In genomic region chr2:109674894-109675534, GRCh38 we compare ENCODE assay signal across 30 cellular contexts.
DNase-seq lines count a peak whose midpoint lies in the region; ATAC-seq and TF ChIP-seq lines count a peak whose summit lies in the region.
"Had no signal": no experiment of that assay in that cellular context is flagged by ENCODE, and none has a peak within 500 bp of the region (broad histone marks: within the 10 kb centered on the region; RNA-seq: fewer than 3 reads in every experiment).

No MANE protein-coding gene starts in this region.

- POLR2A ChIA-PET in RWPE1 (lab: Yijun Ruan, JAX; ENCODE audit: low non-redundant PET), result no interaction called here

- peak overlapping the region; percentile 90 for H3K27ac Mint-ChIP-seq in type B pancreatic cell
- no peak overlapping the region for H3K27ac Mint-ChIP-seq in effector memory CD8-positive, alpha-beta T cell
- H3K27ac Mint-ChIP-seq: activated T-helper 1 cell treated with anti-CD3 and anti-CD28 coated beads, Interleukin-12 subunit alpha, Interleukin-12 subunit beta, Interleukin-2, Interleukin-4 antibody, amounts not matched to agents 30 ng/mL and 10 ng/mL and 1 ng/mL, durations not matched to agents 14 hours and 24 hours and 36 hours; memory B cell; stimulated activated naive CD8-positive, alpha-beta T cell treated with anti-CD3 and anti-CD28 coated beads, Interleukin-15, amount 100 ng/mL, for 72 hours had no signal

- no peaks in the 10 kb centered on the region for H3K36me3 Mint-ChIP-seq in type B pancreatic cell
- no peaks in the 10 kb centered on the region for H3K36me3 Mint-ChIP-seq in effector memory CD8-positive, alpha-beta T cell (ENCODE audit: insufficient read depth)
- H3K36me3 Mint-ChIP-seq: memory B cell had no signal

- CTCF ChIA-PET in RWPE1 (lab: Yijun Ruan, JAX), result interaction anchor here (0.6 to 1.2 kb wide), 3 partner anchors 35 to 283 kb away, joined by 3 to 4 read pairs (median 3); no protein-coding TSS in a partner anchor

- ATAC-seq in effector memory CD8-positive, alpha-beta T cell (replicated peaks), result no peak
- ATAC-seq: body of pancreas; gastrocnemius medialis; stimulated activated naive CD8-positive, alpha-beta T cell treated with anti-CD3 and anti-CD28 coated beads, Interleukin-15, amount 100 ng/mL, for 72 hours had no signal

- TF ChIP-seq CTCF in RWPE1 (conservative IDR thresholded peaks at IDR 0.05; ENCODE audit: low read depth) (no peak), type B pancreatic cell (conservative IDR thresholded peaks at IDR 0.05) (no peak)

- H3K4me1 Mint-ChIP-seq in type B pancreatic cell (ENCODE audit: unreplicated experiment), result peaks cover 47% of the 10 kb centered on the region
- peaks cover 0 to 2% of the 10 kb centered on the region in 2 donors for H3K4me1 Mint-ChIP-seq in effector memory CD8-positive, alpha-beta T cell (ENCODE audit: low read depth in 2 of 2)
- H3K4me1 Mint-ChIP-seq: memory B cell; stimulated activated naive CD8-positive, alpha-beta T cell treated with anti-CD3 and anti-CD28 coated beads, Interleukin-15, amount 100 ng/mL, for 72 hours had no signal

- peak overlapping the region; percentile 83 for H3K27ac ChIP-seq in RWPE1
- H3K27ac ChIP-seq: body of pancreas, gastrocnemius medialis, neutrophil, right lobe of liver, tibial artery had no signal

- H3K9me3 Mint-ChIP-seq in type B pancreatic cell, result no peaks in the 10 kb centered on the region
- no peaks in the 10 kb centered on the region for H3K9me3 Mint-ChIP-seq in effector memory CD8-positive, alpha-beta T cell
- H3K9me3 Mint-ChIP-seq: activated T-helper 1 cell treated with anti-CD3 and anti-CD28 coated beads, Interleukin-12 subunit alpha, Interleukin-12 subunit beta, Interleukin-2, Interleukin-4 antibody, amounts not matched to agents 30 ng/mL and 10 ng/mL and 1 ng/mL, durations not matched to agents 14 hours and 24 hours and 36 hours; stimulated activated naive CD8-positive, alpha-beta T cell treated with anti-CD3 and anti-CD28 coated beads, Interleukin-15, amount 100 ng/mL, for 72 hours had no signal

- peak; percentile 12 for DNase-seq in DMS79 treated with DMSO at 0.1 percent for 48 hours (lab: John Stamatoyannopoulos, UW)
- no peak for DNase-seq in DMS79 (lab: John Stamatoyannopoulos, UW)
- no peak for DNase-seq in RWPE1 (ENCODE audit: low spot score)
- DNase-seq in mesenteric fat pad (ENCODE audit: low spot score), result peak; percentile 55
- no peak for DNase-seq in type B pancreatic cell (ENCODE audit: extremely low spot score, unreplicated experiment)
- DNase-seq in effector memory CD8-positive, alpha-beta T cell, result no peak
- DNase-seq in NCI-H1930 (lab: John Stamatoyannopoulos, UW), result no peak
- no peak for DNase-seq in NCI-H2107 treated with DMSO at 0.1 percent for 48 hours (lab: John Stamatoyannopoulos, UW; ENCODE audit: unreplicated experiment)
- DNase-seq: 8988T; activated CD4-positive, alpha-beta T cell treated with anti-CD3 and anti-CD28 coated beads, Interleukin-2, amount 50 U/mL, for 48 hours; activated CD4-positive, CD25-positive, alpha-beta regulatory T cell treated with anti-CD3 and anti-CD28 coated beads, Interleukin-2, amount 50 U/mL, for 72 hours; activated naive CD4-positive, alpha-beta T cell treated with anti-CD3 and anti-CD28 coated beads, Interleukin-2, amount 50 U/mL, for 16 hours; C1 segment of cervical spinal cord; cerebellar nuclear complex; gastrocnemius medialis; hippocampal formation; IMR-90; NCI-H1092; NCI-H1694 treated with DMSO at 0.1 percent for 48 hours; NCI-H69; right lobe of liver; SHP77 treated with DMSO at 0.1 percent for 48 hours; stimulated activated CD4-positive, alpha-beta T cell treated with anti-CD3 and anti-CD28 coated beads, Interleukin-12 subunit alpha, Interleukin-12 subunit beta, amount 100 ng/mL, for 4 hours; stimulated activated CD4-positive, alpha-beta T cell treated with anti-CD3 and anti-CD28 coated beads, Interleukin-2, amount 100 ng/mL, for 48 hours; stimulated activated naive CD8-positive, alpha-beta T cell treated with anti-CD3 and anti-CD28 coated beads, Interleukin-15, amount 100 ng/mL, for 72 hours; tibial artery had no signal

- no peak overlapping the region for H3K4me3 Mint-ChIP-seq in type B pancreatic cell
- H3K4me3 Mint-ChIP-seq in effector memory CD8-positive, alpha-beta T cell, result no peak overlapping the region
- H3K4me3 Mint-ChIP-seq: activated T-helper 1 cell treated with anti-CD3 and anti-CD28 coated beads, Interleukin-12 subunit alpha, Interleukin-12 subunit beta, Interleukin-2, Interleukin-4 antibody, amounts not matched to agents 30 ng/mL and 10 ng/mL and 1 ng/mL, durations not matched to agents 14 hours and 24 hours and 36 hours; memory B cell; stimulated activated naive CD8-positive, alpha-beta T cell treated with anti-CD3 and anti-CD28 coated beads, Interleukin-15, amount 100 ng/mL, for 72 hours had no signal

- H3K27me3 Mint-ChIP-seq in type B pancreatic cell, result no peaks in the 10 kb centered on the region
- peaks cover 17 to 67% of the 10 kb centered on the region in 2 donors for H3K27me3 Mint-ChIP-seq in effector memory CD8-positive, alpha-beta T cell

Comparison
In these comparisons a context has a peak if more than half of its experiments do, and no peak if none do; other contexts are left out.
1. DNase-seq: peak in DMS79 treated with DMSO at 0.1 percent for 48 hours (single experiment) and mesenteric fat pad (single experiment); none in DMS79 (single experiment), RWPE1 (single experiment), type B pancreatic cell (single experiment), effector memory CD8-positive, alpha-beta T cell (0 of 3), NCI-H1930 (0 of 2) and NCI-H2107 treated with DMSO at 0.1 percent for 48 hours (single experiment).